8 cellular contexts compared by ENCODE assay signal in genomic region chr19:42596391-42597071, GRCh38. TPM values are rescaled to one million over a fixed set of nuclear protein-coding genes. Genes with fewer than 3 reads are reported as not detected.
DNase-seq lines count a peak whose midpoint lies in the region; ATAC-seq and TF ChIP-seq lines count a peak whose summit lies in the region.

No MANE protein-coding gene starts in this region.

- DNase-seq in NCI-H2171 treated with DMSO at 0.1 percent for 48 hours (lab: John Stamatoyannopoulos, UW) (peak; percentile 9), NCI-H2171 (lab: John Stamatoyannopoulos, UW) (no peak), NCI-H2196 treated with DMSO at 0.1 percent for 48 hours (lab: John Stamatoyannopoulos, UW; ENCODE audit: unreplicated experiment) (peak; percentile 8), left ventricle myocardium superior (peak; percentile 45), smooth muscle cell (lab: John Stamatoyannopoulos, UW; ENCODE audit: unreplicated experiment) (no peak), ureter (ENCODE audit: low spot score) (no peak)

- intact Hi-C loops in left ventricle myocardium superior (cut with micrococcal nuclease), result no loop called here

- H3K9me3 ChIP-seq in smooth muscle cell (replicated peaks; ENCODE audit: low read depth), result peaks cover 5% of the 10 kb centered on the region

- H3K4me2 ChIP-seq in smooth muscle cell, result no peak overlapping the region

- H3K79me2 ChIP-seq in smooth muscle cell (ENCODE audit: low read depth), result no peaks in the 10 kb centered on the region

- H3K4me1 Mint-ChIP-seq in activated T-helper 17 cell treated with anti-CD3 and anti-CD28 coated beads, Interleukin-2, amount 50 U/mL, for 72 hours, result peaks cover 8% of the 10 kb centered on the region

- ATAC-seq in activated T-helper 17 cell treated with anti-CD3 and anti-CD28 coated beads, Interleukin-2, amount 50 U/mL, for 72 hours (replicated peaks), result peak; percentile 59
- ATAC-seq in left ventricle myocardium superior (peak; percentile 47), HG02610 (IDR thresholded peaks at IDR 0.05; ENCODE audit: unreplicated experiment) (no peak)

- H3K27me3 Mint-ChIP-seq in activated T-helper 17 cell treated with anti-CD3 and anti-CD28 coated beads, Interleukin-2, amount 50 U/mL, for 72 hours, result peaks cover 12% of the 10 kb centered on the region

- H3K27ac Mint-ChIP-seq in activated T-helper 17 cell treated with anti-CD3 and anti-CD28 coated beads, Interleukin-2, amount 50 U/mL, for 72 hours, result no peak overlapping the region

- H2AFZ ChIP-seq in smooth muscle cell (ENCODE audit: low read depth), result no peak overlapping the region

- no peak overlapping the region for H3K4me3 Mint-ChIP-seq in activated T-helper 17 cell treated with anti-CD3 and anti-CD28 coated beads, Interleukin-2, amount 50 U/mL, for 72 hours

- H3K36me3 Mint-ChIP-seq in activated T-helper 17 cell treated with anti-CD3 and anti-CD28 coated beads, Interleukin-2, amount 50 U/mL, for 72 hours (ENCODE audit: low read depth), result no peaks in the 10 kb centered on the region

- TF ChIP-seq CTCF in smooth muscle cell (IDR thresholded peaks at IDR 0.05; ENCODE audit: borderline replicate concordance, insufficient read depth, poor library complexity, severe bottlenecking), result peak; percentile 78

- H3K9ac ChIP-seq in smooth muscle cell (ENCODE audit: low read depth), result no peak overlapping the region

- 20% methylated on average over 13 of the region's 16 CpGs for WGBS in smooth muscle cell (ENCODE audit: low lambda C conversion rate)

- H3K4me3 ChIP-seq in smooth muscle cell, result no peak overlapping the region

- H3K4me1 ChIP-seq in smooth muscle cell (ENCODE audit: low read depth), result no peaks in the 10 kb centered on the region

- H4K20me1 ChIP-seq in smooth muscle cell (ENCODE audit: low read depth), result no peaks in the 10 kb centered on the region

- H3K27me3 ChIP-seq in smooth muscle cell (ENCODE audit: low read depth), result no peaks in the 10 kb centered on the region

- H3K27ac ChIP-seq in smooth muscle cell (ENCODE audit: low read depth), result no peak overlapping the region

- no peaks in the 10 kb centered on the region for H3F3A ChIP-seq in smooth muscle cell (ENCODE audit: low read depth)

- H3K9me3 Mint-ChIP-seq in activated T-helper 17 cell treated with anti-CD3 and anti-CD28 coated beads, Interleukin-2, amount 50 U/mL, for 72 hours, result no peaks in the 10 kb centered on the region

- H3K36me3 ChIP-seq in smooth muscle cell (ENCODE audit: low read depth), result no peaks in the 10 kb centered on the region

RNA-seq across cellular contexts. Expression of gene CEACAM8, which starts 1.8 kb away (rescaled TPM):
- total RNA-seq in activated T-helper 17 cell treated with anti-CD3 and anti-CD28 coated beads, Interleukin-2, amount 50 U/mL, for 72 hours, result not detected
- total RNA-seq in left ventricle myocardium superior (not detected), smooth muscle cell (not detected in 2 replicates), ureter (not detected)
- not detected in 2 replicates for polyA plus RNA-seq in smooth muscle cell

Comparison
In these comparisons a context has a peak if more than half of its experiments do, and no peak if none do; other contexts are left out.
1. DNase-seq: peak in NCI-H2171 treated with DMSO at 0.1 percent for 48 hours (single experiment), NCI-H2196 treated with DMSO at 0.1 percent for 48 hours (single experiment) and left ventricle myocardium superior (single experiment); none in NCI-H2171 (single experiment), smooth muscle cell (single experiment) and ureter (single experiment).